Comparison of ENCODE assay signal across 2 cellular contexts in the genomic region with DNA sequence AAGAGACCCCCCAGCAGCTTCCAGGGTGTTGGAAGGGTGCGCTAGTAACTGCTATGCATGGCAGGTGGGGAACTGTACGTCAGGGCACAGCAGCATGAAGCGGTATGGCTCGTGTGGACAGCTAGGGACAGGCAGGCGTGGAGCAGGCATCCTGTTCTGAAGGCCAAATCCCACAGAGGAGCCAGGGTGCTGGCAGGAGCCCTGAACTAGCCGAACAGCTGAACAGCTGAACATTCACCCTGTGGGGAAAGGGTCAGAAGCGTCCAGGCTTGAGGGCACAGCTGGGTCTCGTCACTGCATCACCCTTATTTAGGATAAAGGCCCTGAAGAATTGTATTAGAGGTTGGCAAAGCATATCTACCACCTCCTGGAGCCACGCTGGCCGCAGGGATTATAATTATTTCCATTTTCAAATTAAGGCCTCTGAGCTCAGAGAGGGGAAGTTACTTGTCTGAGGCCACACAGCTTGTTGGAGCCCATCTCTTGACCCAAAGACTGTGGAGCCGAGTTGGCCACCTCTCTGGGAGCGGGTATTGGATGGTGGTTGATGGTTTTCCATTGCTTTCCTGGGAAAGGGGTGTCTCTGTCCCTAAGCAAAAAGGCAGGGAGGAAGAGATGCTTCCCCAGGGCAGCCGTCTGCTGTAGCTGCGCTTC.
TF ChIP-seq lines count a peak whose summit lies in the region.

No MANE protein-coding gene starts in this region.

TF ChIP-seq in A549, 52 proteins besides CTCF, POLR2A, EP300 and RAD21 (continued from another document):
- no peak for TF ChIP-seq GATA3 (IDR thresholded peaks at IDR 0.05; ENCODE audit: borderline replicate concordance)
- TF ChIP-seq EHMT2 (IDR thresholded peaks at IDR 0.05; ENCODE audit: low read depth) = no peak
- no peak for TF ChIP-seq CBX2 (IDR thresholded peaks at IDR 0.05; ENCODE audit: borderline replicate concordance, low read depth)
- no peak for TF ChIP-seq BHLHE40 (IDR thresholded peaks at IDR 0.05; ENCODE audit: low read depth, low read length)
- TF ChIP-seq CHD2 (IDR thresholded peaks at IDR 0.05; ENCODE audit: low read length, partially characterized antibody) = no peak
- TF ChIP-seq RCOR1 (IDR thresholded peaks at IDR 0.05; ENCODE audit: low read depth, low read length) = no peak
- TF ChIP-seq FOXS1 (CRISPR knock-in tag; IDR thresholded peaks at IDR 0.05) = no peak
- TF ChIP-seq TFCP2L1 (CRISPR knock-in tag; IDR thresholded peaks at IDR 0.05) = no peak
- no peak for TF ChIP-seq FOSB (CRISPR knock-in tag; IDR thresholded peaks at IDR 0.05)
- no peak for TF ChIP-seq HOXB13 (CRISPR knock-in tag; IDR thresholded peaks at IDR 0.05; ENCODE audit: low read depth)
- TF ChIP-seq, protein P1, sequence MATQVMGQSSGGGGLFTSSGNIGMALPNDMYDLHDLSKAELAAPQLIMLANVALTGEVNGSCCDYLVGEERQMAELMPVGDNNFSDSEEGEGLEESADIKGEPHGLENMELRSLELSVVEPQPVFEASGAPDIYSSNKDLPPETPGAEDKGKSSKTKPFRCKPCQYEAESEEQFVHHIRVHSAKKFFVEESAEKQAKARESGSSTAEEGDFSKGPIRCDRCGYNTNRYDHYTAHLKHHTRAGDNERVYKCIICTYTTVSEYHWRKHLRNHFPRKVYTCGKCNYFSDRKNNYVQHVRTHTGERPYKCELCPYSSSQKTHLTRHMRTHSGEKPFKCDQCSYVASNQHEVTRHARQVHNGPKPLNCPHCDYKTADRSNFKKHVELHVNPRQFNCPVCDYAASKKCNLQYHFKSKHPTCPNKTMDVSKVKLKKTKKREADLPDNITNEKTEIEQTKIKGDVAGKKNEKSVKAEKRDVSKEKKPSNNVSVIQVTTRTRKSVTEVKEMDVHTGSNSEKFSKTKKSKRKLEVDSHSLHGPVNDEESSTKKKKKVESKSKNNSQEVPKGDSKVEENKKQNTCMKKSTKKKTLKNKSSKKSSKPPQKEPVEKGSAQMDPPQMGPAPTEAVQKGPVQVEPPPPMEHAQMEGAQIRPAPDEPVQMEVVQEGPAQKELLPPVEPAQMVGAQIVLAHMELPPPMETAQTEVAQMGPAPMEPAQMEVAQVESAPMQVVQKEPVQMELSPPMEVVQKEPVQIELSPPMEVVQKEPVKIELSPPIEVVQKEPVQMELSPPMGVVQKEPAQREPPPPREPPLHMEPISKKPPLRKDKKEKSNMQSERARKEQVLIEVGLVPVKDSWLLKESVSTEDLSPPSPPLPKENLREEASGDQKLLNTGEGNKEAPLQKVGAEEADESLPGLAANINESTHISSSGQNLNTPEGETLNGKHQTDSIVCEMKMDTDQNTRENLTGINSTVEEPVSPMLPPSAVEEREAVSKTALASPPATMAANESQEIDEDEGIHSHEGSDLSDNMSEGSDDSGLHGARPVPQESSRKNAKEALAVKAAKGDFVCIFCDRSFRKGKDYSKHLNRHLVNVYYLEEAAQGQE (IDR thresholded peaks at IDR 0.05) = no peak
- no peak for TF ChIP-seq HOXB5 (CRISPR knock-in tag; IDR thresholded peaks at IDR 0.05)
- TF ChIP-seq, protein P2, sequence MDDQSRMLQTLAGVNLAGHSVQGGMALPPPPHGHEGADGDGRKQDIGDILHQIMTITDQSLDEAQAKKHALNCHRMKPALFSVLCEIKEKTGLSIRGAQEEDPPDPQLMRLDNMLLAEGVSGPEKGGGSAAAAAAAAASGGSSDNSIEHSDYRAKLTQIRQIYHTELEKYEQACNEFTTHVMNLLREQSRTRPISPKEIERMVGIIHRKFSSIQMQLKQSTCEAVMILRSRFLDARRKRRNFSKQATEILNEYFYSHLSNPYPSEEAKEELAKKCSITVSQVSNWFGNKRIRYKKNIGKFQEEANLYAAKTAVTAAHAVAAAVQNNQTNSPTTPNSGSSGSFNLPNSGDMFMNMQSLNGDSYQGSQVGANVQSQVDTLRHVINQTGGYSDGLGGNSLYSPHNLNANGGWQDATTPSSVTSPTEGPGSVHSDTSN (IDR thresholded peaks at IDR 0.05) = no peak
- TF ChIP-seq MYC (IDR thresholded peaks at IDR 0.05; ENCODE audit: borderline replicate concordance, low read length) = no peak
- no peak for TF ChIP-seq NR3C1 (IDR thresholded peaks at IDR 0.05)

TF ChIP-seq in K562, 482 proteins besides CTCF, POLR2A, EP300 and RAD21:
- TF ChIP-seq KLF6 (CRISPR knock-in tag; IDR thresholded peaks at IDR 0.05; ENCODE audit: borderline replicate concordance) = no peak
- TF ChIP-seq SMAD2 (IDR thresholded peaks at IDR 0.05; ENCODE audit: low read depth, low read length) = no peak
- TF ChIP-seq ZBTB17 (CRISPR knock-in tag; IDR thresholded peaks at IDR 0.05) = no peak
- TF ChIP-seq, protein P3, sequence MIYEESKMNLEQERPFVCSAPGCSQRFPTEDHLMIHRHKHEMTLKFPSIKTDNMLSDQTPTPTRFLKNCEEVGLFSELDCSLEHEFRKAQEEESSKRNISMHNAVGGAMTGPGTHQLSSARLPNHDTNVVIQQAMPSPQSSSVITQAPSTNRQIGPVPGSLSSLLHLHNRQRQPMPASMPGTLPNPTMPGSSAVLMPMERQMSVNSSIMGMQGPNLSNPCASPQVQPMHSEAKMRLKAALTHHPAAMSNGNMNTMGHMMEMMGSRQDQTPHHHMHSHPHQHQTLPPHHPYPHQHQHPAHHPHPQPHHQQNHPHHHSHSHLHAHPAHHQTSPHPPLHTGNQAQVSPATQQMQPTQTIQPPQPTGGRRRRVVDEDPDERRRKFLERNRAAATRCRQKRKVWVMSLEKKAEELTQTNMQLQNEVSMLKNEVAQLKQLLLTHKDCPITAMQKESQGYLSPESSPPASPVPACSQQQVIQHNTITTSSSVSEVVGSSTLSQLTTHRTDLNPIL (CRISPR knock-in tag; IDR thresholded peaks at IDR 0.05) = no peak
- no peak for TF ChIP-seq JUND (IDR thresholded peaks at IDR 0.05; ENCODE audit: borderline replicate concordance, low read depth, low read length)
- no peak for TF ChIP-seq JUND (tag; IDR thresholded peaks at IDR 0.05; ENCODE audit: borderline replicate concordance, low read depth, low read length)
- peak; percentile 63 for TF ChIP-seq ZFP36 (IDR thresholded peaks at IDR 0.05; ENCODE audit: low read depth, low read length, partially characterized antibody)
- TF ChIP-seq ZNF584 (CRISPR knock-in tag; IDR thresholded peaks at IDR 0.05; ENCODE audit: low read depth) = no peak
- TF ChIP-seq, protein P4, sequence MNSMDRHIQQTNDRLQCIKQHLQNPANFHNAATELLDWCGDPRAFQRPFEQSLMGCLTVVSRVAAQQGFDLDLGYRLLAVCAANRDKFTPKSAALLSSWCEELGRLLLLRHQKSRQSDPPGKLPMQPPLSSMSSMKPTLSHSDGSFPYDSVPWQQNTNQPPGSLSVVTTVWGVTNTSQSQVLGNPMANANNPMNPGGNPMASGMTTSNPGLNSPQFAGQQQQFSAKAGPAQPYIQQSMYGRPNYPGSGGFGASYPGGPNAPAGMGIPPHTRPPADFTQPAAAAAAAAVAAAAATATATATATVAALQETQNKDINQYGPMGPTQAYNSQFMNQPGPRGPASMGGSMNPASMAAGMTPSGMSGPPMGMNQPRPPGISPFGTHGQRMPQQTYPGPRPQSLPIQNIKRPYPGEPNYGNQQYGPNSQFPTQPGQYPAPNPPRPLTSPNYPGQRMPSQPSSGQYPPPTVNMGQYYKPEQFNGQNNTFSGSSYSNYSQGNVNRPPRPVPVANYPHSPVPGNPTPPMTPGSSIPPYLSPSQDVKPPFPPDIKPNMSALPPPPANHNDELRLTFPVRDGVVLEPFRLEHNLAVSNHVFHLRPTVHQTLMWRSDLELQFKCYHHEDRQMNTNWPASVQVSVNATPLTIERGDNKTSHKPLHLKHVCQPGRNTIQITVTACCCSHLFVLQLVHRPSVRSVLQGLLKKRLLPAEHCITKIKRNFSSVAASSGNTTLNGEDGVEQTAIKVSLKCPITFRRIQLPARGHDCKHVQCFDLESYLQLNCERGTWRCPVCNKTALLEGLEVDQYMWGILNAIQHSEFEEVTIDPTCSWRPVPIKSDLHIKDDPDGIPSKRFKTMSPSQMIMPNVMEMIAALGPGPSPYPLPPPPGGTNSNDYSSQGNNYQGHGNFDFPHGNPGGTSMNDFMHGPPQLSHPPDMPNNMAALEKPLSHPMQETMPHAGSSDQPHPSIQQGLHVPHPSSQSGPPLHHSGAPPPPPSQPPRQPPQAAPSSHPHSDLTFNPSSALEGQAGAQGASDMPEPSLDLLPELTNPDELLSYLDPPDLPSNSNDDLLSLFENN (IDR thresholded peaks at IDR 0.05; ENCODE audit: low read depth in 2 of 2, low read length in 2 of 2) = no peak
- peak; percentile 44 for TF ChIP-seq RBM25 (IDR thresholded peaks at IDR 0.05; ENCODE audit: low read depth, low read length, severe bottlenecking)
- no peak for TF ChIP-seq GTF2A2 (tag; IDR thresholded peaks at IDR 0.05)
- TF ChIP-seq, protein P5, sequence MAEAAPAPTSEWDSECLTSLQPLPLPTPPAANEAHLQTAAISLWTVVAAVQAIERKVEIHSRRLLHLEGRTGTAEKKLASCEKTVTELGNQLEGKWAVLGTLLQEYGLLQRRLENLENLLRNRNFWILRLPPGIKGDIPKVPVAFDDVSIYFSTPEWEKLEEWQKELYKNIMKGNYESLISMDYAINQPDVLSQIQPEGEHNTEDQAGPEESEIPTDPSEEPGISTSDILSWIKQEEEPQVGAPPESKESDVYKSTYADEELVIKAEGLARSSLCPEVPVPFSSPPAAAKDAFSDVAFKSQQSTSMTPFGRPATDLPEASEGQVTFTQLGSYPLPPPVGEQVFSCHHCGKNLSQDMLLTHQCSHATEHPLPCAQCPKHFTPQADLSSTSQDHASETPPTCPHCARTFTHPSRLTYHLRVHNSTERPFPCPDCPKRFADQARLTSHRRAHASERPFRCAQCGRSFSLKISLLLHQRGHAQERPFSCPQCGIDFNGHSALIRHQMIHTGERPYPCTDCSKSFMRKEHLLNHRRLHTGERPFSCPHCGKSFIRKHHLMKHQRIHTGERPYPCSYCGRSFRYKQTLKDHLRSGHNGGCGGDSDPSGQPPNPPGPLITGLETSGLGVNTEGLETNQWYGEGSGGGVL (CRISPR knock-in tag; IDR thresholded peaks at IDR 0.05) = no peak
- TF ChIP-seq, protein P6, sequence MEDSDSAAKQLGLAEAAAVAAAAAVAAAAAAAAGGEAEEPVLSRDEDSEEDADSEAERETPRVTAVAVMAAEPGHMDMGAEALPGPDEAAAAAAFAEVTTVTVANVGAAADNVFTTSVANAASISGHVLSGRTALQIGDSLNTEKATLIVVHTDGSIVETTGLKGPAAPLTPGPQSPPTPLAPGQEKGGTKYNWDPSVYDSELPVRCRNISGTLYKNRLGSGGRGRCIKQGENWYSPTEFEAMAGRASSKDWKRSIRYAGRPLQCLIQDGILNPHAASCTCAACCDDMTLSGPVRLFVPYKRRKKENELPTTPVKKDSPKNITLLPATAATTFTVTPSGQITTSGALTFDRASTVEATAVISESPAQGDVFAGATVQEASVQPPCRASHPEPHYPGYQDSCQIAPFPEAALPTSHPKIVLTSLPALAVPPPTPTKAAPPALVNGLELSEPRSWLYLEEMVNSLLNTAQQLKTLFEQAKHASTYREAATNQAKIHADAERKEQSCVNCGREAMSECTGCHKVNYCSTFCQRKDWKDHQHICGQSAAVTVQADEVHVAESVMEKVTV (CRISPR knock-in tag; IDR thresholded peaks at IDR 0.05) = no peak
- no peak for TF ChIP-seq SIX5 (IDR thresholded peaks at IDR 0.05; ENCODE audit: borderline replicate concordance in 1 of 2, insufficient read depth in 1 of 2, low read depth in 1 of 2, low read length in 2 of 2)
- peak; percentile 49; the same call in 1 of the 2 replicates for TF ChIP-seq BCOR (IDR thresholded peaks at IDR 0.05)
TF ChIP-seq in K562: peak in this region for 3.
